Comparison of ENCODE assay signal across 8 cellular contexts in the genomic region with DNA sequence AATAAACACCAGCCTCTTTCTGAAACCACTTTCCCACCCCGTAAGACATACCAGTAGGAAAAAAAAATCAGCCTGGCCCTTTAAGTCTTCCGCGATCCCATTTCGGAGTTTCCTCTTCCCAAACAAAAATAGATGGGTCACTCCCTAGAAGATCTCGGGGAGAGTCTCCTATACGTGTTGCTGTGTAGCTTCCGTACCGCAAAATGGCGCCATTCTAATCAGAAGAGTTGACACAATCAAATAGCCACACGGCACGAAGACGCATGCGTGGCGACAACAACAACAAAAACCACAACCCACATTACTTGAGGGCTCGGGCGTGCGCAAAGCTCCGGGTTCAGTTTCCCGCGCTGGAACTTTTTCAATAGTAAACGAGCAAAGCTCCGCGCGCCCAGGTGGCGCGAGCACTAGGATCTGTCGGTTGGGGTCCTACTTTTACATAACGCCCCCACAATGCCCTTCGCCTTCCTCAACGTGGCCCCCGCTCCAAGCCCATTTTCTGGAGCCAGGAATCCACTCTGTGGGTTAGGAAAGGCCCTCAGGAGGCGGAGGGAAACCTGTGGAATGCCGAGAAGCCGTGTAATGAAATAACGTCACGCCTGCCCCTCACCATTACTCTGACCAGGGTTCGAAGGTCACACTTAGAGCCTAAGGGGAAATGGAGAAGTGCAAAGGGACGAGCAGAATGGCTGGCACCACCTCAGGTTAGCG. TPM values are rescaled to one million over a fixed set of nuclear protein-coding genes. Genes with fewer than 3 reads are reported as not detected.
DNase-seq lines count a peak whose midpoint lies in the region; ATAC-seq and TF ChIP-seq lines count a peak whose summit lies in the region.

A gene (minus strand): TSS at position 208 of the 711 bp plus-strand sequence. CDS start 519 bp downstream, outside the sequence.

- no peak for TF ChIP-seq CTCF in spleen (IDR thresholded peaks at IDR 0.05 in 8 of 11, conservative IDR thresholded peaks at IDR 0.05 in 3 of 11)

- H3K36me3 ChIP-seq in spleen: peaks cover 0 to 61% (median 46%) of the 10 kb centered on the region in 6 donors

- peak within 1 kb of the TSS; percentile 96 to 99 (median 98) for H3K27ac ChIP-seq in spleen

- no peaks in the 10 kb centered on the region for H3K9me3 ChIP-seq in spleen

- peaks cover 32 to 82% (median 64%) of the 10 kb centered on the region in 6 donors for H3K4me1 ChIP-seq in spleen

- TF ChIP-seq POLR2A in spleen (IDR thresholded peaks at IDR 0.05): peak in 1 of 3 donors; percentile 62

- H3K4me3 ChIP-seq in spleen: peak within 1 kb of the TSS; percentile 75 to 85 (median 78)

- intact Hi-C loops in spleen (cut with DNase I; ENCODE audit: low total_unique reads): no loop called here

- 0% methylated on average over 32 to 39 of the region's 39 CpGs for WGBS in spleen, 5 donors

- no peaks in the 10 kb centered on the region for H3K27me3 ChIP-seq in spleen (replicated peaks in 1 of 7)

- ATAC-seq in HG03175 (IDR thresholded peaks at IDR 0.05; ENCODE audit: unreplicated experiment): peak; percentile 39
- peak; percentile 44 to 45 for ATAC-seq in activated CD4-positive, CD25-positive, alpha-beta regulatory T cell treated with anti-CD3 and anti-CD28 coated beads, Interleukin-2, amount 50 U/mL, for 24 hours
- ATAC-seq in GM21786 (IDR thresholded peaks at IDR 0.05; ENCODE audit: unreplicated experiment): no peak

- DNase-seq in GM04504 (ENCODE audit: low read depth) (peak; percentile 89), NCI-H510A (lab: John Stamatoyannopoulos, UW) (peak; percentile 90), iris pigment epithelial cell (ENCODE audit: low read depth) (peak; percentile 96), spleen (peak; percentile 94)
- DNase-seq in central memory CD4-positive, alpha-beta T cell: peak; percentile 90

RNA-seq across cellular contexts. Expression of the gene that starts here (rescaled TPM):
- 10 to 100 TPM; 12.7 to 21.3 (median 17.4) TPM for total RNA-seq in spleen
- polyA plus RNA-seq in spleen: 10 to 100 TPM; 12.4 to 19.2 (median 14.8) TPM
